2 cellular contexts compared by ENCODE assay signal in genomic region chr2:65164379-65165023, GRCh38.
TF ChIP-seq lines count a peak whose summit lies in the region.

No MANE protein-coding gene starts in this region.

TF ChIP-seq in liver, 16 proteins besides CTCF, POLR2A, EP300 and RAD21 (continued from another document):
- TF ChIP-seq ATF3 (IDR thresholded peaks at IDR 0.05): no peak
TF ChIP-seq in liver: peak in this region for 1.

TF ChIP-seq in HepG2, 621 proteins besides CTCF, POLR2A, EP300 and RAD21:
- TF ChIP-seq ZHX2 (IDR thresholded peaks at IDR 0.05; ENCODE audit: low read depth) (no peak), ZHX2 (CRISPR knock-in tag; IDR thresholded peaks at IDR 0.05; ENCODE audit: borderline replicate concordance) (no peak), ZNF570 (CRISPR knock-in tag; IDR thresholded peaks at IDR 0.05; ENCODE audit: borderline replicate concordance) (no peak), KMT2B (CRISPR knock-in tag; IDR thresholded peaks at IDR 0.05) (no peak), ZNF776 (CRISPR knock-in tag; IDR thresholded peaks at IDR 0.05) (no peak), U2AF1 (optimal IDR thresholded peaks at IDR 0.05; ENCODE audit: low read depth, low read length) (no peak), TBX2 (CRISPR knock-in tag; IDR thresholded peaks at IDR 0.05; ENCODE audit: borderline replicate concordance) (no peak), ZNF678 (CRISPR knock-in tag; IDR thresholded peaks at IDR 0.05) (no peak), ZNF878 (CRISPR knock-in tag; IDR thresholded peaks at IDR 0.05) (no peak), GTF2F1 (IDR thresholded peaks at IDR 0.05; ENCODE audit: low read length) (no peak), ASH2L (IDR thresholded peaks at IDR 0.05; ENCODE audit: insufficient read length, low read depth, low read length) (no peak), DRAP1 (CRISPR knock-in tag; IDR thresholded peaks at IDR 0.05) (no peak), U2AF2 (IDR thresholded peaks at IDR 0.05; ENCODE audit: low read depth, low read length) (no peak), RARG (CRISPR knock-in tag; IDR thresholded peaks at IDR 0.05; ENCODE audit: low read depth) (no peak), FOXJ3 (CRISPR knock-in tag; IDR thresholded peaks at IDR 0.05; ENCODE audit: borderline replicate concordance) (no peak), FOSL2 (CRISPR knock-in tag; IDR thresholded peaks at IDR 0.05) (no peak), STAG1 (CRISPR knock-in tag; IDR thresholded peaks at IDR 0.05) (no peak)
